ENCODE assay signal across 23 cellular contexts in the genomic region with DNA sequence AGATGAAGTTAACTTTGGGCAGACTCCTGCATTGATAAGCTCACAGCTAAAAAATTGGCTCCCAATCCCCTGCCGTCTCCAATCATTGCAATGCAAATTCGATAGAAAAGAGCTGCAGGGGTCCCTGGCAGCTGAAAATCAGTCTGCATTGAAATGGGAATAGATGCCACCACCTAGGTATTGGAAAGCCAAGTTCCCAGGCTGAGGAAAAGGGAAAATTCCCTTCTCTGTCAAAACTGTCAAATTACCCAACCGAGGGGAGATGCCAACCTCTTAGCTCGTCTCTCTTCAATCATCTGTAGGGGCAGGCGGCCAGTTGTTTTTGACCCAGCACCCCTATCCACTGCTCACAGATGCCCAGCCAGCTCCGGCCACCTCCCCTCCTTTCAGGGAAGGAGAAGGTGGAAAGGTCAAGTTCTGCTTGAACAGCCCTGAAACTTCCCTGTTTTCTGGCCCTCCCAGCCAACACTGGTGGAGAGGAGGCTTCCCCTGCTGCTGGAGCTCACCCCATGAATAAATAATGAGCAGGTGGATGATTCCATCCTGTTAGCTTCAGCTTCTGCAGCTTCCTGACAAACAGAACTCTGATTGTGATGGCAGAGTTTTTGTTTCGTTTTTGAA.
DNase-seq lines count a peak whose midpoint lies in the region; ATAC-seq and TF ChIP-seq lines count a peak whose summit lies in the region.
"Had no signal": no experiment of that assay in that cellular context is flagged by ENCODE, and none has a peak within 500 bp of the region (broad histone marks: within the 10 kb centered on the region; RNA-seq: fewer than 3 reads in every experiment).

No MANE protein-coding gene starts in this region.

- no peaks in the 10 kb centered on the region for H3K36me3 ChIP-seq in GM23338 (ENCODE audit: insufficient read depth)
- no peaks in the 10 kb centered on the region for H3K36me3 ChIP-seq in MM.1S (replicated peaks; ENCODE audit: insufficient read depth, low read length)
- H3K36me3 ChIP-seq in endodermal cell (ENCODE audit: control insufficient read depth, insufficient read depth, low read length): no peaks in the 10 kb centered on the region
- no peaks in the 10 kb centered on the region for H3K36me3 ChIP-seq in mesendoderm (ENCODE audit: control insufficient read depth, insufficient read depth, low read length)
- H3K36me3 ChIP-seq in ovary: no peaks in the 10 kb centered on the region
- H3K36me3 ChIP-seq: BLaER1 had no signal

- peak; percentile 87 for ATAC-seq in GM23338
- no peak for ATAC-seq in GM18511 (IDR thresholded peaks at IDR 0.05; ENCODE audit: unreplicated experiment)
- ATAC-seq: HCT116, Panc1 had no signal

- TF ChIP-seq POLR2A in ovary (IDR thresholded peaks at IDR 0.05): no peak

- intact Hi-C loops in ovary (cut with DNase I): no loop called here

- DNase-seq in GM23338 (ENCODE audit: low spot score): peak; percentile 1
- DNase-seq in MM.1S: peak; percentile 34
- peak; percentile 68 for DNase-seq in endodermal cell
- peak; percentile 24 for DNase-seq in mesendoderm
- no peak for DNase-seq in ovary
- DNase-seq in activated CD4-positive, alpha-beta T cell treated with anti-CD3 and anti-CD28 coated beads for 1 hour: no peak
- DNase-seq in activated effector memory CD4-positive, alpha-beta T cell treated with Interleukin-2 at 50 U/mL for 16 hours: no peak
- DNase-seq: CD4-positive, CD25-positive, alpha-beta regulatory T cell; GM23248; Karpas-422; NCI-H1092 treated with DMSO at 0.1 percent for 48 hours; NCI-H1436; NCI-H187; NCI-H2171 treated with DMSO at 0.1 percent for 48 hours; NCI-H345; NCI-H524 treated with DMSO at 0.1 percent for 48 hours; NCI-H774; SHP77 had no signal

- no peaks in the 10 kb centered on the region for H3K9me2 ChIP-seq in GM23338 (ENCODE audit: insufficient read depth)
- H3K9me2 ChIP-seq in MM.1S (replicated peaks; ENCODE audit: insufficient read depth, low read length): no peaks in the 10 kb centered on the region

- H2BK15ac ChIP-seq in mesendoderm (replicated peaks; ENCODE audit: low read depth): no peak overlapping the region

- H3K27ac Mint-ChIP-seq in GM23338 (peak overlapping the region; percentile 76), endodermal cell (no peak overlapping the region)
- H3K27ac Mint-ChIP-seq: CD4-positive, CD25-positive, alpha-beta regulatory T cell had no signal

- no peaks in the 10 kb centered on the region for H3K27me3 ChIP-seq in GM23338 (ENCODE audit: insufficient read depth)
- no peaks in the 10 kb centered on the region for H3K27me3 ChIP-seq in MM.1S (replicated peaks; ENCODE audit: insufficient read depth, low read length)
- H3K27me3 ChIP-seq in endodermal cell (ENCODE audit: control insufficient read depth, insufficient read depth, low read length, poor library complexity, severe bottlenecking): no peaks in the 10 kb centered on the region
- H3K27me3 ChIP-seq in mesendoderm (ENCODE audit: insufficient read depth, low read length, poor library complexity): no peaks in the 10 kb centered on the region
- H3K27me3 ChIP-seq in ovary: no peaks in the 10 kb centered on the region
- H3K27me3 ChIP-seq: BLaER1 had no signal

- H3K27ac ChIP-seq in GM23338 (ENCODE audit: low read depth): 0 out of 2 replicates have a peak overlapping the region, but pooled peaks have one; percentile 26
- H3K27ac ChIP-seq in MM.1S (ENCODE audit: low read length): no peak overlapping the region
- H3K27ac ChIP-seq in endodermal cell (ENCODE audit: low read depth, low read length): no peak overlapping the region
- peak overlapping the region; percentile 28 for H3K27ac ChIP-seq in mesendoderm (ENCODE audit: low read depth, low read length)
- H3K27ac ChIP-seq in ovary: no peak overlapping the region
- H3K27ac ChIP-seq: BLaER1, GM23248, RWPE1 had no signal

- peak overlapping the region; percentile 82 for H3K56ac ChIP-seq in mesendoderm (ENCODE audit: low read length)

- H3K36me3 Mint-ChIP-seq in GM23338 (ENCODE audit: low read depth) (peaks cover 11% of the 10 kb centered on the region; the same call in 2 of the 3 replicates), endodermal cell (ENCODE audit: low read depth) (peaks cover 10% of the 10 kb centered on the region)
- H3K36me3 Mint-ChIP-seq: CD4-positive, CD25-positive, alpha-beta regulatory T cell had no signal

- H3K27me3 Mint-ChIP-seq in GM23338 (ENCODE audit: insufficient read depth, low read depth, poor library complexity): peaks cover 28% of the 10 kb centered on the region
- H3K27me3 Mint-ChIP-seq in endodermal cell (ENCODE audit: insufficient read depth): peaks cover 28% of the 10 kb centered on the region

- H3K4me1 ChIP-seq in GM23338 (ENCODE audit: insufficient read depth) (no peaks in the 10 kb centered on the region), MM.1S (ENCODE audit: low read length) (no peaks in the 10 kb centered on the region), endodermal cell (ENCODE audit: control insufficient read depth, insufficient read depth, low read length) (peaks cover 8% of the 10 kb centered on the region), mesendoderm (ENCODE audit: control insufficient read depth, low read depth, low read length) (peaks cover 13% of the 10 kb centered on the region), ovary (ENCODE audit: insufficient read depth) (no peaks in the 10 kb centered on the region)
- H3K4me1 ChIP-seq: BLaER1 had no signal

- H4K8ac ChIP-seq in mesendoderm (ENCODE audit: low read depth, low read length): no peak overlapping the region

- peak overlapping the region; percentile 30 for H2BK120ac ChIP-seq in mesendoderm (ENCODE audit: low read depth, low read length)

- peaks cover 11% of the 10 kb centered on the region for H3K9me3 Mint-ChIP-seq in GM23338
- H3K9me3 Mint-ChIP-seq in endodermal cell: peaks cover 24% of the 10 kb centered on the region

- H2AFZ ChIP-seq in GM23338: no peak overlapping the region
- peak overlapping the region; percentile 42; the same call in 1 of the 2 replicates for H2AFZ ChIP-seq in MM.1S (ENCODE audit: low read length)
- H2AFZ ChIP-seq: GM23248 had no signal

- no peaks in the 10 kb centered on the region for H3K79me1 ChIP-seq in mesendoderm (ENCODE audit: low read length)

- no peaks in the 10 kb centered on the region for H3K79me2 ChIP-seq in GM23338 (replicated peaks; ENCODE audit: insufficient read depth)
- H3K79me2 ChIP-seq in MM.1S (ENCODE audit: low read length): no peaks in the 10 kb centered on the region
- no peaks in the 10 kb centered on the region for H3K79me2 ChIP-seq in mesendoderm (ENCODE audit: control insufficient read depth, insufficient read depth, low read length)

- peaks cover 46% of the 10 kb centered on the region for H3K4me1 Mint-ChIP-seq in GM23338
- H3K4me1 Mint-ChIP-seq in endodermal cell: peaks cover 25% of the 10 kb centered on the region
- H3K4me1 Mint-ChIP-seq: CD4-positive, CD25-positive, alpha-beta regulatory T cell had no signal

- WGBS in endodermal cell (ENCODE audit: insufficient coverage in 1 of 2, insufficient read length in 1 of 2), 2 experiments: 49 to 59% methylated on average over 3 to 7 of the region's 7 CpGs
- WGBS in mesendoderm (ENCODE audit: extremely low coverage, insufficient coverage, low lambda C conversion rate): no CpG with 5 or more reads among the region's 7 CpGs
- 60 to 70% (median 67%) methylated on average over 7 of the region's 7 CpGs for WGBS in ovary, 3 donors

- H3K4me2 ChIP-seq in GM23338 (0 out of 2 replicates have a peak overlapping the region, but pooled peaks have one; percentile 8), MM.1S (ENCODE audit: low read depth, low read length) (peak overlapping the region; percentile 21; the same call in 1 of the 2 replicates), mesendoderm (ENCODE audit: low read length) (no peak overlapping the region)
- H3K4me2 ChIP-seq: BLaER1 had no signal

- TF ChIP-seq EP300 in ovary (IDR thresholded peaks at IDR 0.05): no peak

- TF ChIP-seq CTCF in GM23338 (conservative IDR thresholded peaks at IDR 0.05; ENCODE audit: low read depth in 2 of 2) (no peak), MM.1S (IDR thresholded peaks at IDR 0.05; ENCODE audit: low read length) (no peak), endodermal cell (conservative IDR thresholded peaks at IDR 0.05) (no peak), ovary (IDR thresholded peaks at IDR 0.05) (no peak)

- H3K4me3 ChIP-seq in GM23338 (peak overlapping the region; percentile 22; the same call in 1 of the 2 replicates), MM.1S (ENCODE audit: low read length) (no peak overlapping the region), endodermal cell (ENCODE audit: low read length) (no peak overlapping the region), mesendoderm (ENCODE audit: low read length) (no peak overlapping the region), ovary (no peak overlapping the region)
- H3K4me3 ChIP-seq: BLaER1, GM23248 had no signal

- no peak overlapping the region for H3K9ac ChIP-seq in MM.1S (ENCODE audit: low read length)
- H3K9ac ChIP-seq in endodermal cell (ENCODE audit: extremely low read depth, low read length, poor library complexity, severe bottlenecking): no peak overlapping the region
- H3K9ac ChIP-seq in mesendoderm (ENCODE audit: low read length): peak overlapping the region; percentile 35
- H3K9ac ChIP-seq: BLaER1, GM23248 had no signal

- no peak overlapping the region for H3K4ac ChIP-seq in mesendoderm (ENCODE audit: low read depth, low read length)

- peak overlapping the region; percentile 50 for H2AK5ac ChIP-seq in mesendoderm (ENCODE audit: low read length)

- H3K9me3 ChIP-seq in MM.1S (replicated peaks; ENCODE audit: insufficient read depth, low read length) (no peaks in the 10 kb centered on the region), endodermal cell (ENCODE audit: control insufficient read depth, low read length) (peaks cover 24% of the 10 kb centered on the region), ovary (no peaks in the 10 kb centered on the region)

- H4K20me1 ChIP-seq in GM23338 (replicated peaks; ENCODE audit: insufficient read depth): no peaks in the 10 kb centered on the region
- H4K20me1 ChIP-seq in MM.1S (ENCODE audit: insufficient read depth, low read length): no peaks in the 10 kb centered on the region
- H4K20me1 ChIP-seq: BLaER1 had no signal

- peak overlapping the region; percentile 81 for H2BK5ac ChIP-seq in mesendoderm (ENCODE audit: low read length)

- H3F3A ChIP-seq in GM23338 (replicated peaks; ENCODE audit: low read depth) (no peaks in the 10 kb centered on the region), MM.1S (ENCODE audit: insufficient read depth, low read length) (no peaks in the 10 kb centered on the region)

- H3K4me3 Mint-ChIP-seq in GM23338 (peak overlapping the region; percentile 50), endodermal cell (no peak overlapping the region)
- H3K4me3 Mint-ChIP-seq: CD4-positive, CD25-positive, alpha-beta regulatory T cell had no signal

- no peak overlapping the region for H3K18ac ChIP-seq in mesendoderm (ENCODE audit: low read length)

- H3K23ac ChIP-seq in mesendoderm (ENCODE audit: low read length): no peak overlapping the region

- H4K5ac ChIP-seq in mesendoderm (ENCODE audit: low read length): no peak overlapping the region

TF ChIP-seq in GM23338, 12 proteins besides CTCF, POLR2A, EP300 and RAD21 (continues in another document):
- TF ChIP-seq STAT1 (IDR thresholded peaks at IDR 0.05; ENCODE audit: unreplicated experiment): no peak

Comparison
In these comparisons a context has a peak if more than half of its experiments do, and no peak if none do; other contexts are left out.
1. DNase-seq: peak in GM23338 (single experiment), MM.1S (single experiment), endodermal cell (single experiment) and mesendoderm (single experiment); none in ovary (0 of 5), activated CD4-positive, alpha-beta T cell treated with anti-CD3 and anti-CD28 coated beads for 1 hour (single experiment) and activated effector memory CD4-positive, alpha-beta T cell treated with Interleukin-2 at 50 U/mL for 16 hours (single experiment).
2. H3K27ac ChIP-seq: peak in GM23338 (single experiment) and mesendoderm (single experiment); none in MM.1S (single experiment), endodermal cell (single experiment) and ovary (0 of 2).